ENCODE assay signal across 27 cellular contexts in genomic region chr16:10168258-10168657, GRCh38. TPM values are rescaled to one million over a fixed set of nuclear protein-coding genes. Genes with fewer than 3 reads are reported as not detected.
DNase-seq lines count a peak whose midpoint lies in the region; FAIRE-seq and TF ChIP-seq lines count a peak whose summit lies in the region.
"Had no signal": no experiment of that assay in that cellular context is flagged by ENCODE, and none has a peak within 500 bp of the region (broad histone marks: within the 10 kb centered on the region; RNA-seq: fewer than 3 reads in every experiment).

No MANE protein-coding gene starts in this region.

- no peaks in the 10 kb centered on the region for H3K36me3 Mint-ChIP-seq in HFFc6 (ENCODE audit: low read depth)
- H3K36me3 Mint-ChIP-seq: mesothelial cell of epicardium; natural killer cell treated with Interleukin-12 subunit alpha and Interleukin-12 subunit beta and Interleukin-15 and Interleukin-18, amount 100 ng/mL, for 72 hours had no signal

- TF ChIP-seq CTCF in HFFc6 (IDR thresholded peaks at IDR 0.05) (no peak), ascending aorta (IDR thresholded peaks at IDR 0.05) (no peak)

- H3K36me3 ChIP-seq in ascending aorta = no peaks in the 10 kb centered on the region
- H3K36me3 ChIP-seq: BLaER1 treated with 17β-estradiol and CSF1 and Interleukin-3, amounts not matched to agents 10 nM and 100 nM had no signal

- DNase-seq in HFFc6 (peak; percentile 73), ascending aorta (ENCODE audit: low spot score in 2 of 2) (no peak), kidney glomerular epithelial cell (lab: John Stamatoyannopoulos, UW) (peak; percentile 7), urothelium cell line (ENCODE audit: low spot score) (peak; percentile 54), amygdala (lab: John Stamatoyannopoulos, UW) (no peak), activated gamma-delta T cell treated with Interleukin-2 at 50 U/mL for 16 hours (no peak), Kasumi-1 (lab: John Stamatoyannopoulos, UW) (no peak)
- DNase-seq in stimulated activated CD4-positive, alpha-beta T cell treated with anti-CD3 and anti-CD28 coated beads, Interleukin-1b, Interleukin-23, amount 100 ng/mL, for 48 hours = no peak
- DNase-seq: activated B cell treated with CpG ODN at 0.5 μM for 24 hours; activated CD8-positive, alpha-beta T cell treated with anti-CD3 and anti-CD28 coated beads for 36 hours; activated naive CD4-positive, alpha-beta T cell treated with anti-CD3 and anti-CD28 coated beads, Interleukin-2, amount 50 U/mL, for 16 hours; activated T-cell treated with anti-CD3 and anti-CD28 coated beads, Interleukin-2, amount 50 U/mL, for 24 hours; cortex of kidney; foreskin melanocyte; hypothalamus; kidney; NCI-H1105 treated with DMSO at 0.1 percent for 48 hours; NCI-H2107; NCI-H526 had no signal

- H3K4me1 Mint-ChIP-seq in HFFc6 (ENCODE audit: low read depth) = peaks cover 71% of the 10 kb centered on the region
- H3K4me1 Mint-ChIP-seq: activated B cell treated with CpG ODN at 0.5 μM for 24 hours, mesothelial cell of epicardium had no signal

- peaks cover 6% of the 10 kb centered on the region for H3K27me3 Mint-ChIP-seq in HFFc6 (ENCODE audit: insufficient read depth)

- no peaks in the 10 kb centered on the region for H3K9me3 ChIP-seq in ascending aorta
- H3K9me3 ChIP-seq: BLaER1 treated with 17β-estradiol and CSF1 and Interleukin-3, amounts not matched to agents 10 nM and 100 nM had no signal

- H3K9me3 Mint-ChIP-seq in HFFc6 = no peaks in the 10 kb centered on the region
- H3K9me3 Mint-ChIP-seq: activated B cell treated with CpG ODN at 0.5 μM for 24 hours; natural killer cell treated with Interleukin-12 subunit alpha and Interleukin-12 subunit beta and Interleukin-15 and Interleukin-18, amount 100 ng/mL, for 72 hours had no signal

- intact Hi-C loops in ascending aorta (cut with DNase I) = loop anchor here (2.0 to 5.0 kb wide), 2 partner anchors 41 to 86 kb away; no protein-coding TSS in a partner anchor

- FAIRE-seq in urothelium cell line (lab: Jason Lieb, UNC) = no peak
- FAIRE-seq: G401.6, H54, kidney had no signal

- H3K27ac Mint-ChIP-seq in HFFc6 = peak overlapping the region; percentile 59
- H3K27ac Mint-ChIP-seq: activated B cell treated with CpG ODN at 0.5 μM for 24 hours; activated CD8-positive, alpha-beta T cell treated with anti-CD3 and anti-CD28 coated beads for 36 hours; activated T-cell treated with anti-CD3 and anti-CD28 coated beads, Interleukin-2, amount 50 U/mL, for 24 hours; mesothelial cell of epicardium; natural killer cell treated with Interleukin-12 subunit alpha and Interleukin-12 subunit beta and Interleukin-15 and Interleukin-18, amount 100 ng/mL, for 72 hours; stimulated activated naive CD8-positive, alpha-beta T cell treated with anti-CD3 and anti-CD28 coated beads, Interleukin-15, Interleukin-2, amounts not matched to agents 100 ng/mL and 50 ng/mL, for 24 hours had no signal

- peak overlapping the region; percentile 63 to 70 for H3K27ac ChIP-seq in ascending aorta
- H3K27ac ChIP-seq: BLaER1 treated with 17β-estradiol and CSF1 and Interleukin-3, amounts not matched to agents 10 nM and 100 nM had no signal

- H3K4me3 Mint-ChIP-seq in HFFc6 = no peak overlapping the region
- H3K4me3 Mint-ChIP-seq: activated B cell treated with CpG ODN at 0.5 μM for 24 hours; activated CD8-positive, alpha-beta T cell treated with anti-CD3 and anti-CD28 coated beads for 36 hours; activated T-cell treated with anti-CD3 and anti-CD28 coated beads, Interleukin-2, amount 50 U/mL, for 24 hours; mesothelial cell of epicardium; natural killer cell treated with Interleukin-12 subunit alpha and Interleukin-12 subunit beta and Interleukin-15 and Interleukin-18, amount 100 ng/mL, for 72 hours; stimulated activated naive CD8-positive, alpha-beta T cell treated with anti-CD3 and anti-CD28 coated beads, Interleukin-15, Interleukin-2, amounts not matched to agents 100 ng/mL and 50 ng/mL, for 24 hours had no signal

- H3K27me3 ChIP-seq in ascending aorta = no peaks in the 10 kb centered on the region
- H3K27me3 ChIP-seq: BLaER1 treated with 17β-estradiol and CSF1 and Interleukin-3, amounts not matched to agents 10 nM and 100 nM had no signal

- H3K4me1 ChIP-seq in ascending aorta = peaks cover 0 to 3% of the 10 kb centered on the region in 2 donors

- no peak overlapping the region for H3K4me3 ChIP-seq in ascending aorta
- H3K4me3 ChIP-seq: BLaER1 treated with 17β-estradiol and CSF1 and Interleukin-3, amounts not matched to agents 10 nM and 100 nM had no signal

RNA-seq across cellular contexts. Expression of gene GRIN2A, which starts 14.0 kb away (rescaled TPM):
- total RNA-seq in HFFc6 (2021; fragmentation: NEBNext Ultra II Directional; extraction: Animal tissue kit (Norgen Biotek cat#: 25700)) = under 1 TPM in 5 of 6 experiments, not detected in 1; 0.02 to 0.18 (median 0.08) TPM
- 7.8 TPM for total RNA-seq in ascending aorta
- total RNA-seq: activated CD8-positive, alpha-beta T cell treated with anti-CD3 and anti-CD28 coated beads for 36 hours; bronchial epithelial cell; natural killer cell treated with Interleukin-12 subunit alpha and Interleukin-12 subunit beta and Interleukin-15 and Interleukin-18, amount 100 ng/mL, for 72 hours; T-helper 2 cell treated with Interferon-gamma antibody and Interleukin-4, amounts not matched to agents 100 ng/mL and 5 ng/mL, for 36 hours had no signal

Comparison
In these comparisons a context has a peak if more than half of its experiments do, and no peak if none do; other contexts are left out.
1. DNase-seq: peak in HFFc6 (single experiment), kidney glomerular epithelial cell (single experiment) and urothelium cell line (single experiment); none in ascending aorta (0 of 2), stimulated activated CD4-positive, alpha-beta T cell treated with anti-CD3 and anti-CD28 coated beads, Interleukin-1b, Interleukin-23, amount 100 ng/mL, for 48 hours (single experiment), amygdala (0 of 56), activated gamma-delta T cell treated with Interleukin-2 at 50 U/mL for 16 hours (single experiment) and Kasumi-1 (0 of 2).